ENCODE assay signal across 8 cellular contexts in the genomic region with DNA sequence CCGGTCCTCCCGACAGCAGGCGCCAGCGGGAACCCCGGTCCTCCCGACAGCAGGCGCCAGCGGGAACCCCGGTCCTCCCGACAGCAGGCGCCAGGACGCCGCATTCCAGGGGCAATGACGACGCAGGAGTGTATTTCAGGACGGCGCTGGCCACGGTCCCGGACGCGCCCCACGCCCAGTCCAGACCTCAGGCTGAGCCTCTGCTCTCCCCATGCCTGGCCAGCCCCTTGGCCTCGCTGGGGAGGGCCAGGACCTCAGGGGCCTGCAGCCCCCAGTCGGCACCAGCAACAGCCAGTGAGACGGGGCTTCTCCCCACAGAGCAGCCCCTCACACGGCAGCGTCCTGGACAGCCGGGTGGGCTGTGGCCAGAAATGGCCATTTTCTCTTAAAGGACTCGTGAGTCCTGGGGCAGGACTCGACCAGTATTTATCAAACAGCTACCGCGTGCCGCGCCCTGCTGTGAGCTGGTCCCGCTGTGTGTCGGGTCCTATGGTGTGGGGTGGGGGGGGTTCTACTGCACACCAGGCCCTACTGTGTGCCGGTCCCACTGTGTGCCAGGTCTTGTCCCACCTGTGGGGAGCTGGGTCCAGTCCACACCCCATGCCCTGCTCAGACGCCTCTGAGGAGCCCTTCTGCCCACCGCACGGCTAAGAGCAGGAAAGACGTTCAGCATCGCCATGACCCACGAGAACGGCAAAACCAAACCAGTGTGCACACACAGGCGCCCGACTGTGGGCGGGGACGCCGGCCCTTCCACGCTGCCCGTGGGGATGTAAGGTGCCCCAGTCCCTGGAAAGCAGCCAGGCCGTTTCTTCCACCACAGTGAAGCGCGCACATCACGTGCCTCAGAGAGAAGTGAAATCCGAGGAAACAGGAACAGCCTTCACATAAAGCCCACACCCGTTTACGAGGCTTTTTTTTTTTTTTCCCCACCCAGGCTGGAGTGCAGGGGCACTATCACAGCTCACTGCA. TPM values are rescaled to one million over a fixed set of nuclear protein-coding genes. Genes with fewer than 3 reads are reported as not detected.
DNase-seq lines count a peak whose midpoint lies in the region; ATAC-seq, FAIRE-seq and TF ChIP-seq lines count a peak whose summit lies in the region.

No MANE protein-coding gene starts in this region.

- H2AFZ ChIP-seq in keratinocyte (ENCODE audit: control insufficient read depth, low read length) = no peak overlapping the region

- TF ChIP-seq CTCF in CD14-positive monocyte (IDR thresholded peaks at IDR 0.05) = peak; percentile 42
- no peak for TF ChIP-seq CTCF in astrocyte of the spinal cord (IDR thresholded peaks at IDR 0.05; ENCODE audit: low read depth, low read length)
- TF ChIP-seq CTCF in keratinocyte (optimal IDR thresholded peaks at IDR 0.05 in 1 of 3, IDR thresholded peaks at IDR 0.05 in 1 of 3, conservative IDR thresholded peaks at IDR 0.05 in 1 of 3; ENCODE audit: extremely low read depth in 1 of 3, insufficient read depth in 2 of 3, low read length in 3 of 3) = no peak

- H3K9me1 ChIP-seq in keratinocyte (ENCODE audit: control insufficient read depth, extremely low read depth, insufficient read depth, low read length) = no peaks in the 10 kb centered on the region

- H3K79me2 ChIP-seq in keratinocyte (ENCODE audit: control insufficient read depth, insufficient read depth, low read length) = no peaks in the 10 kb centered on the region

- no peaks in the 10 kb centered on the region for H3K9me3 ChIP-seq in keratinocyte (ENCODE audit: control insufficient read depth, low read depth, low read length)

- peaks cover 10% of the 10 kb centered on the region for H3K4me1 ChIP-seq in keratinocyte (ENCODE audit: control insufficient read depth, extremely low read depth, insufficient read depth, low read length)

- no peak for FAIRE-seq in keratinocyte (lab: Jason Lieb, UNC)

- peak overlapping the region; percentile 37 for H3K4me2 ChIP-seq in keratinocyte (ENCODE audit: control insufficient read depth, extremely low read depth, insufficient read depth, low read depth, low read length)

- intact Hi-C loops in CD14-positive monocyte (cut with micrococcal nuclease) = loop anchor here (2.0 to 10.0 kb wide), 3 partner anchors 19 to 155 kb away; a partner anchor contains a TSS

- ATAC-seq in HG03460 (IDR thresholded peaks at IDR 0.05; ENCODE audit: unreplicated experiment) = no peak

- no peak overlapping the region for H3K4me3 ChIP-seq in astrocyte of the spinal cord (ENCODE audit: low read depth, low read length)
- no peak overlapping the region for H3K4me3 ChIP-seq in keratinocyte (ENCODE audit: control insufficient read depth in 2 of 3, extremely low read depth in 1 of 3, insufficient read depth in 2 of 3, low read depth in 1 of 3, low read length in 3 of 3)

- peak overlapping the region; percentile 72 to 78 for H3K4me3 Mint-ChIP-seq in CD14-positive monocyte

- H3K9ac ChIP-seq in keratinocyte (ENCODE audit: control insufficient read depth, extremely low read depth, insufficient read depth, low read length) = no peak overlapping the region

- in situ Hi-C loops in astrocyte of the spinal cord (cut with HindIII; ENCODE audit: low sequenced_read_pairs) = no loop called here

- H3K4me1 Mint-ChIP-seq in CD14-positive monocyte = peaks cover 50% of the 10 kb centered on the region

- dilution Hi-C loops in keratinocyte (cut with MboI; ENCODE audit: extremely low pct_ligation_motif_present, low sequenced_read_pairs) = no loop called here

- no peak overlapping the region for H3K27ac ChIP-seq in keratinocyte (ENCODE audit: control insufficient read depth, insufficient read depth, low read length)
- peak overlapping the region; percentile 98 for H3K27ac ChIP-seq in substantia nigra (ENCODE audit: low read depth, low read length, poor library complexity, severe bottlenecking)

- H3K27me3 ChIP-seq in keratinocyte (ENCODE audit: control insufficient read depth, extremely low read depth, insufficient read depth, low read length) = peaks cover 10% of the 10 kb centered on the region

- DNase-seq in CD14-positive monocyte (ENCODE audit: low spot score) (peak; percentile 98), LHCN-M2 (ENCODE audit: low read depth) (peak; percentile 10), astrocyte of the spinal cord (ENCODE audit: low read depth, low spot score) (peak; percentile 24), keratinocyte (ENCODE audit: low read depth, low spot score) (no peak), substantia nigra (lab: John Stamatoyannopoulos, UW) (peak in 37 of 49 donors; percentile 21 to 72 (median 47)), kidney tubule cell (ENCODE audit: low spot score) (no peak), NCI-H345 treated with DMSO at 0.1 percent for 48 hours (lab: John Stamatoyannopoulos, UW; ENCODE audit: unreplicated experiment) (no peak)

- peak overlapping the region; percentile 92 to 97 (median 96) for H3K27ac Mint-ChIP-seq in CD14-positive monocyte

- peaks cover 0 to 7% (median 0%) of the 10 kb centered on the region in 7 donors for H3K9me3 Mint-ChIP-seq in CD14-positive monocyte

- no peaks in the 10 kb centered on the region for H3K36me3 ChIP-seq in keratinocyte (ENCODE audit: control insufficient read depth in 2 of 2, extremely low read depth in 1 of 2, insufficient read depth in 2 of 2, low read length in 2 of 2)

- H3K36me3 Mint-ChIP-seq in CD14-positive monocyte = peaks cover 6 to 27% of the 10 kb centered on the region in 2 donors

- no peaks in the 10 kb centered on the region for H3K27me3 Mint-ChIP-seq in CD14-positive monocyte (ENCODE audit: low read depth in 3 of 3)

- H4K20me1 ChIP-seq in keratinocyte (ENCODE audit: control insufficient read depth, extremely low read depth, insufficient read depth, low read length) = no peaks in the 10 kb centered on the region

RNA-seq across cellular contexts. Expression of a gene that starts 33.3 kb away (rescaled TPM):
- polyA plus RNA-seq in CD14-positive monocyte (10 to 100 TPM; 20.1 to 25.5 TPM), keratinocyte (21.1 to 32.0 TPM (median 22.9 TPM) in 3 replicates)
- total RNA-seq in LHCN-M2 (2014; rRNA removed) = 28.0 and 33.7 TPM in 2 replicates
- 32.6 TPM for polyA plus RNA-seq in LHCN-M2 (2012)
- polyA plus RNA-seq in keratinocyte (2011; ENCODE audit: low read depth) = 40.4 TPM
- 14.0 and 26.1 TPM in 2 replicates for polyA plus RNA-seq in keratinocyte (2011; cell fraction: cytosol; rRNA removed)
- polyA plus RNA-seq in keratinocyte (2011; cell fraction: nucleus; rRNA removed) = 50.3 and 70.5 TPM in 2 replicates
- 26.7 and 47.3 TPM in 2 replicates for polyA plus RNA-seq in keratinocyte (2012; ENCODE audit: low replicate concordance)
- polyA minus RNA-seq in keratinocyte = 9.3 to 11.1 TPM (median 10.1 TPM) in 3 replicates
- 33.4 TPM for polyA minus RNA-seq in keratinocyte (2011; cell fraction: cytosol; rRNA and poly(A)+ RNA removed)
- 10.4 and 14.1 TPM in 2 replicates for polyA minus RNA-seq in keratinocyte (2011; cell fraction: nucleus; rRNA and poly(A)+ RNA removed)

RNA-seq across cellular contexts. Expression of a gene that starts 44.8 kb away (rescaled TPM):
- 10 to 100 TPM; 49.1 to 72.2 TPM for polyA plus RNA-seq in CD14-positive monocyte
- 0.19 and 0.57 TPM in 2 replicates for total RNA-seq in LHCN-M2 (2014; rRNA removed)
- polyA plus RNA-seq in LHCN-M2 (2012) = 0.91 TPM
- 4.3 to 6.2 TPM (median 5.5 TPM) in 3 replicates for polyA plus RNA-seq in keratinocyte
- polyA plus RNA-seq in keratinocyte (2011; ENCODE audit: low read depth) = 6.9 TPM
- polyA plus RNA-seq in keratinocyte (2011; cell fraction: cytosol; rRNA removed) = 4.6 and 8.9 TPM in 2 replicates
- polyA plus RNA-seq in keratinocyte (2011; cell fraction: nucleus; rRNA removed) = 6.3 and 7.8 TPM in 2 replicates
- polyA plus RNA-seq in keratinocyte (2012; ENCODE audit: low replicate concordance) = 4.8 and 11.4 TPM in 2 replicates
- 6.1 to 10.8 TPM (median 6.8 TPM) in 3 replicates for polyA minus RNA-seq in keratinocyte
- 9.8 TPM for polyA minus RNA-seq in keratinocyte (2011; cell fraction: cytosol; rRNA and poly(A)+ RNA removed)
- 3.2 and 5.8 TPM in 2 replicates for polyA minus RNA-seq in keratinocyte (2011; cell fraction: nucleus; rRNA and poly(A)+ RNA removed)

Comparison
In these comparisons a context has a peak if more than half of its experiments do, and no peak if none do; other contexts are left out.
1. DNase-seq: peak in CD14-positive monocyte (single experiment), LHCN-M2 (single experiment), astrocyte of the spinal cord (single experiment) and substantia nigra (37 of 49); none in keratinocyte (single experiment), kidney tubule cell (single experiment) and NCI-H345 treated with DMSO at 0.1 percent for 48 hours (single experiment).
2. RNA of a gene that starts 44.8 kb away (polyA plus RNA-seq): 49.1 to 72.2 TPM in CD14-positive monocyte; 4.3 to 11.4 TPM in keratinocyte; every median in the first group is over 4 times any median in the second.